In genomic region chr17:59110973-59111372, GRCh38 we compare ENCODE assay signal across 1 cellular context.
TF ChIP-seq lines count a peak whose summit lies in the region.

No MANE protein-coding gene starts in this region.

TF ChIP-seq in HepG2, 621 proteins besides CTCF, POLR2A, EP300 and RAD21 (continued from another document):
- TF ChIP-seq FOXA1 (IDR thresholded peaks at IDR 0.05) (no peak), FOXA1 (CRISPR knock-in tag; IDR thresholded peaks at IDR 0.05) (no peak)
TF ChIP-seq in HepG2: peak in this region for 0.
